Comparison of ENCODE assay signal across 37 cellular contexts in genomic region chr4:91630054-91630453, GRCh38.
"Had no signal": no experiment of that assay in that cellular context is flagged by ENCODE, and none has a peak within 500 bp of the region (broad histone marks: within the 10 kb centered on the region; RNA-seq: fewer than 3 reads in every experiment).

No MANE protein-coding gene starts in this region.

- H3K27me3 Mint-ChIP-seq: activated naive CD4-positive, alpha-beta T cell treated with anti-CD3 and anti-CD28 coated beads, Interleukin-2, amount 10 ng/mL, durations not matched to agents 7 days and 5 days; activated naive CD4-positive, alpha-beta T cell treated with anti-CD3 and anti-CD28 coated beads, Interleukin-2, amount 50 U/mL, for 24 hours; activated naive CD8-positive, alpha-beta T cell; activated naive CD8-positive, alpha-beta T cell treated with anti-CD3 and anti-CD28 coated beads for 36 hours; activated naive CD8-positive, alpha-beta T cell treated with anti-CD3 and anti-CD28 coated beads, Interleukin-2, amount 10 ng/mL, durations not matched to agents 7 days and 5 days; activated naive CD8-positive, alpha-beta T cell treated with anti-CD3 and anti-CD28 coated beads, Interleukin-2, amount 50 U/mL, for 24 hours; activated T-cell treated with anti-CD3 and anti-CD28 coated beads, Interleukin-2, amount 50 U/mL, for 24 hours; activated T-helper 17 cell treated with anti-CD3 and anti-CD28 coated beads, Interleukin-2, amount 50 U/mL, for 72 hours; brain; central memory CD8-positive, alpha-beta T cell had no signal

- H3K27ac ChIP-seq: adrenal gland, ascending aorta, body of pancreas, brain microvascular endothelial cell, breast epithelium, cardiac muscle cell had no signal

- H3K27ac Mint-ChIP-seq: activated naive CD4-positive, alpha-beta T cell treated with anti-CD3 and anti-CD28 coated beads for 36 hours; activated naive CD4-positive, alpha-beta T cell treated with anti-CD3 and anti-CD28 coated beads, Interleukin-2, amount 10 ng/mL, durations not matched to agents 7 days and 5 days; activated naive CD4-positive, alpha-beta T cell treated with anti-CD3 and anti-CD28 coated beads, Interleukin-2, amount 50 U/mL, for 24 hours; activated naive CD4-positive, alpha-beta T cell treated with anti-CD3 and anti-CD28 coated beads, Interleukin-2, amount 50 U/mL, for 72 hours; activated naive CD8-positive, alpha-beta T cell; activated naive CD8-positive, alpha-beta T cell treated with anti-CD3 and anti-CD28 coated beads for 36 hours; activated naive CD8-positive, alpha-beta T cell treated with anti-CD3 and anti-CD28 coated beads, Interleukin-2, amount 10 ng/mL, durations not matched to agents 7 days and 5 days; activated naive CD8-positive, alpha-beta T cell treated with anti-CD3 and anti-CD28 coated beads, Interleukin-2, amount 50 U/mL, for 24 hours; activated T-cell treated with anti-CD3 and anti-CD28 coated beads, Interleukin-2, amount 50 U/mL, for 24 hours; activated T-cell treated with anti-CD3 and anti-CD28 coated beads, Interleukin-2, amount 50 U/mL, for 72 hours; activated T-helper 1 cell treated with anti-CD3 and anti-CD28 coated beads, Interleukin-12 subunit alpha, Interleukin-12 subunit beta, Interleukin-2, Interleukin-4 antibody, amounts not matched to agents 30 ng/mL and 10 ng/mL and 1 ng/mL, durations not matched to agents 14 hours and 24 hours and 36 hours; activated T-helper 17 cell treated with anti-CD3 and anti-CD28 coated beads, Interleukin-2, amount 50 U/mL, for 72 hours; activated T-helper 2 cell treated with anti-CD3 and anti-CD28 coated beads, Interferon-gamma antibody, Interleukin-2, Interleukin-4, amounts not matched to agents 10 μg/mL and 5 μg/mL and 100 μg/mL, durations not matched to agents 14 hours and 24 hours and 36 hours; brain had no signal

- H3K27me3 ChIP-seq: adrenal gland, ascending aorta, body of pancreas, brain microvascular endothelial cell, breast epithelium had no signal

- ATAC-seq: activated naive CD4-positive, alpha-beta T cell treated with anti-CD3 and anti-CD28 coated beads, Interleukin-2, amount 50 U/mL, for 72 hours; activated naive CD8-positive, alpha-beta T cell treated with anti-CD3 and anti-CD28 coated beads, Interleukin-2, amount 50 U/mL, for 24 hours; activated T-cell treated with anti-CD3 and anti-CD28 coated beads, Interleukin-2, amount 50 U/mL, for 4 hours; activated T-cell treated with anti-CD3 and anti-CD28 coated beads, Interleukin-2, amount 50 U/mL, for 72 hours; activated T-helper 17 cell treated with anti-CD3 and anti-CD28 coated beads, Interleukin-2, amount 50 U/mL, for 72 hours; body of pancreas had no signal

- H3K4me3 Mint-ChIP-seq: activated naive CD4-positive, alpha-beta T cell treated with anti-CD3 and anti-CD28 coated beads for 36 hours; activated naive CD4-positive, alpha-beta T cell treated with anti-CD3 and anti-CD28 coated beads, Interleukin-2, amount 10 ng/mL, durations not matched to agents 7 days and 5 days; activated naive CD4-positive, alpha-beta T cell treated with anti-CD3 and anti-CD28 coated beads, Interleukin-2, amount 50 U/mL, for 24 hours; activated naive CD8-positive, alpha-beta T cell; activated naive CD8-positive, alpha-beta T cell treated with anti-CD3 and anti-CD28 coated beads for 36 hours; activated naive CD8-positive, alpha-beta T cell treated with anti-CD3 and anti-CD28 coated beads, Interleukin-2, amount 10 ng/mL, durations not matched to agents 7 days and 5 days; activated naive CD8-positive, alpha-beta T cell treated with anti-CD3 and anti-CD28 coated beads, Interleukin-2, amount 50 U/mL, for 24 hours; activated T-cell treated with anti-CD3 and anti-CD28 coated beads, Interleukin-2, amount 50 U/mL, for 24 hours; activated T-cell treated with anti-CD3 and anti-CD28 coated beads, Interleukin-2, amount 50 U/mL, for 4 hours; activated T-cell treated with anti-CD3 and anti-CD28 coated beads, Interleukin-2, amount 50 U/mL, for 72 hours; activated T-helper 1 cell treated with anti-CD3 and anti-CD28 coated beads, Interleukin-12 subunit alpha, Interleukin-12 subunit beta, Interleukin-2, Interleukin-4 antibody, amounts not matched to agents 30 ng/mL and 10 ng/mL and 1 ng/mL, durations not matched to agents 14 hours and 24 hours and 36 hours; activated T-helper 17 cell treated with anti-CD3 and anti-CD28 coated beads, Interleukin-2, amount 50 U/mL, for 72 hours; brain; central memory CD8-positive, alpha-beta T cell had no signal

- H3K4me3 ChIP-seq: adrenal gland, ascending aorta, body of pancreas, breast epithelium, cardiac muscle cell had no signal

- H3K4me1 ChIP-seq: adrenal gland, ascending aorta, body of pancreas, breast epithelium had no signal

- H3K36me3 Mint-ChIP-seq: activated naive CD4-positive, alpha-beta T cell treated with anti-CD3 and anti-CD28 coated beads, Interleukin-2, amount 10 ng/mL, durations not matched to agents 7 days and 5 days; activated naive CD4-positive, alpha-beta T cell treated with anti-CD3 and anti-CD28 coated beads, Interleukin-2, amount 50 U/mL, for 24 hours; activated naive CD8-positive, alpha-beta T cell; activated naive CD8-positive, alpha-beta T cell treated with anti-CD3 and anti-CD28 coated beads, Interleukin-2, amount 10 ng/mL, durations not matched to agents 7 days and 5 days; brain had no signal

- H3K9me3 ChIP-seq: adrenal gland, ascending aorta, body of pancreas had no signal

- H3K4me1 Mint-ChIP-seq: activated naive CD4-positive, alpha-beta T cell treated with anti-CD3 and anti-CD28 coated beads, Interleukin-2, amount 10 ng/mL, durations not matched to agents 7 days and 5 days; activated naive CD4-positive, alpha-beta T cell treated with anti-CD3 and anti-CD28 coated beads, Interleukin-2, amount 50 U/mL, for 24 hours; activated naive CD8-positive, alpha-beta T cell treated with anti-CD3 and anti-CD28 coated beads for 36 hours; activated naive CD8-positive, alpha-beta T cell treated with anti-CD3 and anti-CD28 coated beads, Interleukin-2, amount 10 ng/mL, durations not matched to agents 7 days and 5 days; activated naive CD8-positive, alpha-beta T cell treated with anti-CD3 and anti-CD28 coated beads, Interleukin-2, amount 50 U/mL, for 24 hours; activated T-helper 17 cell treated with anti-CD3 and anti-CD28 coated beads, Interleukin-2, amount 50 U/mL, for 72 hours; brain; central memory CD8-positive, alpha-beta T cell had no signal

- H3K36me3 ChIP-seq: adrenal gland, ascending aorta, brain microvascular endothelial cell, breast epithelium, cardiac muscle cell had no signal

- DNase-seq: activated effector memory CD4-positive, alpha-beta T cell treated with anti-CD3 and anti-CD28 coated beads, Interleukin-2, amount 50 U/mL, for 16 hours; activated effector memory CD4-positive, alpha-beta T cell treated with Interleukin-2 at 50 U/mL for 16 hours; activated gamma-delta T cell; activated gamma-delta T cell treated with Interleukin-2 at 50 U/mL for 16 hours; activated naive CD4-positive, alpha-beta T cell; activated naive CD4-positive, alpha-beta T cell treated with anti-CD3 and anti-CD28 coated beads for 36 hours; activated naive CD4-positive, alpha-beta T cell treated with anti-CD3 and anti-CD28 coated beads, Interleukin-2, amount 10 ng/mL, durations not matched to agents 7 days and 5 days; activated naive CD4-positive, alpha-beta T cell treated with anti-CD3 and anti-CD28 coated beads, Interleukin-2, amount 50 U/mL, for 16 hours; activated naive CD4-positive, alpha-beta T cell treated with Interleukin-2 at 50 U/mL for 16 hours; activated naive CD8-positive, alpha-beta T cell treated with anti-CD3 and anti-CD28 coated beads for 36 hours; activated naive CD8-positive, alpha-beta T cell treated with anti-CD3 and anti-CD28 coated beads, Interleukin-2, amount 10 ng/mL, durations not matched to agents 7 days and 5 days; activated naive CD8-positive, alpha-beta T cell treated with anti-CD3 and anti-CD28 coated beads, Interleukin-2, amount 50 U/mL, for 24 hours; activated T-cell treated with anti-CD3 and anti-CD28 coated beads, Interleukin-2, amount 50 U/mL, for 24 hours; activated T-cell treated with anti-CD3 and anti-CD28 coated beads, Interleukin-2, amount 50 U/mL, for 4 hours; activated T-cell treated with anti-CD3 and anti-CD28 coated beads, Interleukin-2, amount 50 U/mL, for 48 hours; activated T-cell treated with anti-CD3 and anti-CD28 coated beads, Interleukin-2, amount 50 U/mL, for 72 hours; adrenal gland; amniotic stem cell; amygdala; anterior cingulate cortex; aorta; body of pancreas; brain microvascular endothelial cell; caudate nucleus; central memory CD4-positive, alpha-beta T cell; cerebellar nuclear complex had no signal
